8 cellular contexts compared by ENCODE assay signal in genomic region chr14:76957224-76957881, GRCh38.
DNase-seq lines count a peak whose midpoint lies in the region; ATAC-seq and TF ChIP-seq lines count a peak whose summit lies in the region.

No MANE protein-coding gene starts in this region.

- no peaks in the 10 kb centered on the region for H3K27me3 Mint-ChIP-seq in natural killer cell (ENCODE audit: low read depth in 2 of 2)

- H3K9ac ChIP-seq in MM.1S (ENCODE audit: low read length) (peak overlapping the region; percentile 85; the same call in 1 of the 2 replicates), mammary epithelial cell (ENCODE audit: insufficient read depth, low read length) (no peak overlapping the region)

- H3K27ac Mint-ChIP-seq in natural killer cell: peak overlapping the region; percentile 96 to 98

- H3K79me2 ChIP-seq in MM.1S (ENCODE audit: low read length): no peaks in the 10 kb centered on the region
- peaks cover 2% of the 10 kb centered on the region for H3K79me2 ChIP-seq in mammary epithelial cell (ENCODE audit: insufficient read depth, low read length)

- peaks cover 19% of the 10 kb centered on the region for H3F3A ChIP-seq in MM.1S (ENCODE audit: insufficient read depth, low read length)

- WGBS in mammary epithelial cell (ENCODE audit: low coverage, missing lambda C conversion rate): 8% methylated on average over 4 of the region's 4 CpGs

- H3K27me3 ChIP-seq in MM.1S (replicated peaks; ENCODE audit: insufficient read depth, low read length): no peaks in the 10 kb centered on the region
- no peaks in the 10 kb centered on the region for H3K27me3 ChIP-seq in mammary epithelial cell (ENCODE audit: insufficient read depth, low read length)

- no peaks in the 10 kb centered on the region for H3K9me2 ChIP-seq in MM.1S (replicated peaks; ENCODE audit: insufficient read depth, low read length)

- H3K9me3 Mint-ChIP-seq in natural killer cell: no peaks in the 10 kb centered on the region

- TF ChIP-seq CTCF in MM.1S (IDR thresholded peaks at IDR 0.05; ENCODE audit: low read length) (no peak), mammary epithelial cell (conservative IDR thresholded peaks at IDR 0.05 in 1 of 2, IDR thresholded peaks at IDR 0.05 in 1 of 2; ENCODE audit: extremely low read depth in 1 of 2, insufficient read depth in 1 of 2, low read depth in 1 of 2, low read length in 2 of 2) (no peak), natural killer cell (IDR thresholded peaks at IDR 0.05) (no peak)

- intact Hi-C loops in mammary epithelial cell (cut with micrococcal nuclease): loop anchor here (2.0 kb wide), 2 partner anchors 65 to 83 kb away; no protein-coding TSS in a partner anchor
- intact Hi-C loops in natural killer cell (cut with micrococcal nuclease): loop anchor here (2.0 kb wide), 1 partner anchor 27 kb away; no protein-coding TSS in a partner anchor

- H4K20me1 ChIP-seq in MM.1S (ENCODE audit: insufficient read depth, low read length) (no peaks in the 10 kb centered on the region), mammary epithelial cell (ENCODE audit: insufficient read depth, low read length) (no peaks in the 10 kb centered on the region)

- ATAC-seq in natural killer cell: no peak
- no peak for ATAC-seq in HG02678 (IDR thresholded peaks at IDR 0.05; ENCODE audit: unreplicated experiment)
- no peak for ATAC-seq in GM21381 (IDR thresholded peaks at IDR 0.05; ENCODE audit: unreplicated experiment)

- in situ Hi-C loops in mammary epithelial cell (cut with MboI; ENCODE audit: low sequenced_read_pairs in 2 of 2): no loop called here

- CTCF ChIA-PET in mammary epithelial cell (lab: Charles Lee; ENCODE audit: low non-redundant PET): no interaction called here

- no peak overlapping the region; the same call in 1 of the 2 replicates for H3K4me2 ChIP-seq in MM.1S (ENCODE audit: low read depth, low read length)
- H3K4me2 ChIP-seq in mammary epithelial cell (ENCODE audit: insufficient read depth, low read depth, low read length): peak overlapping the region; percentile 4

- no peaks in the 10 kb centered on the region for H3K36me3 Mint-ChIP-seq in natural killer cell

- BruUV-seq in mammary epithelial cell (replicated peaks; lab: Mats Ljungman, UMichigan): no TSS peak

- H3K4me3 ChIP-seq in MM.1S (ENCODE audit: low read length): no peak overlapping the region
- H3K4me3 ChIP-seq in mammary epithelial cell (replicated peaks in 1 of 3; ENCODE audit: insufficient read depth in 1 of 3, low read depth in 2 of 3, low read length in 3 of 3): no peak overlapping the region

- H3K4me1 ChIP-seq in MM.1S (ENCODE audit: low read length): peaks cover 28% of the 10 kb centered on the region
- peaks cover 77% of the 10 kb centered on the region for H3K4me1 ChIP-seq in mammary epithelial cell (ENCODE audit: insufficient read depth, low read length)

- DNase-seq in COR-L47 (lab: John Stamatoyannopoulos, UW): peak; percentile 39
- DNase-seq in MM.1S: no peak
- no peak for DNase-seq in mammary epithelial cell
- DNase-seq in natural killer cell: no peak
- no peak for DNase-seq in Kasumi-1 (lab: John Stamatoyannopoulos, UW)
- no peak for DNase-seq in stimulated activated CD4-positive, alpha-beta T cell treated with anti-CD3 and anti-CD28 coated beads, Interleukin-15, amount 100 ng/mL, for 24 hours

- peak overlapping the region; percentile 77 for H3K4me3 Mint-ChIP-seq in natural killer cell

- dilution Hi-C loops in mammary epithelial cell (cut with HindIII; ENCODE audit: low sequenced_read_pairs): loop anchor here (10.0 kb wide), 1 partner anchor 87 kb away; no protein-coding TSS in a partner anchor

- no peaks in the 10 kb centered on the region for H3K36me3 ChIP-seq in MM.1S (replicated peaks; ENCODE audit: insufficient read depth, low read length)
- H3K36me3 ChIP-seq in mammary epithelial cell (ENCODE audit: insufficient read depth, low read length): no peaks in the 10 kb centered on the region

- H2AFZ ChIP-seq in MM.1S (ENCODE audit: low read length) (no peak overlapping the region), mammary epithelial cell (ENCODE audit: low read depth, low read length) (no peak overlapping the region)

- no peaks in the 10 kb centered on the region for H3K9me3 ChIP-seq in MM.1S (replicated peaks; ENCODE audit: insufficient read depth, low read length)
- no peaks in the 10 kb centered on the region for H3K9me3 ChIP-seq in mammary epithelial cell (replicated peaks; ENCODE audit: insufficient read depth, low read length)

- H3K27ac ChIP-seq in MM.1S (ENCODE audit: low read length): peak overlapping the region; percentile 97; the same call in 1 of the 2 replicates
- peak overlapping the region; percentile 33 for H3K27ac ChIP-seq in mammary epithelial cell (ENCODE audit: insufficient read depth, low read depth, low read length)

- peaks cover 51 to 79% of the 10 kb centered on the region in 2 donors for H3K4me1 Mint-ChIP-seq in natural killer cell
